Comparison of ENCODE assay signal across 8 cellular contexts in genomic region chr1:84141177-84142003, GRCh38. TPM values are rescaled to one million over a fixed set of nuclear protein-coding genes. Genes with fewer than 3 reads are reported as not detected.
DNase-seq lines count a peak whose midpoint lies in the region; ATAC-seq lines count a peak whose summit lies in the region.

No MANE protein-coding gene starts in this region.

- DNase-seq in DMS53 (lab: John Stamatoyannopoulos, UW), result peak; percentile 58
- no peak for DNase-seq in DMS53 treated with DMSO at 0.1 percent for 48 hours (lab: John Stamatoyannopoulos, UW; ENCODE audit: unreplicated experiment)
- peak; percentile 17 for DNase-seq in NCI-H2196 treated with DMSO at 0.1 percent for 48 hours (lab: John Stamatoyannopoulos, UW; ENCODE audit: unreplicated experiment)
- peak; percentile 5 to 32 for DNase-seq in dermis microvascular lymphatic vessel endothelial cell (ENCODE audit: low read depth in 2 of 2)
- DNase-seq in renal cortical epithelial cell (ENCODE audit: low read depth), result peak; percentile 54
- DNase-seq in activated CD4-positive, alpha-beta T cell treated with anti-CD3 and anti-CD28 coated beads, Interleukin-2, amount 50 U/mL, for 1 hour, result no peak

- ATAC-seq in GM21367 (IDR thresholded peaks at IDR 0.05; ENCODE audit: unreplicated experiment) (no peak), GM18867 (IDR thresholded peaks at IDR 0.05; ENCODE audit: unreplicated experiment) (no peak)

RNA-seq across cellular contexts. Expression of gene PRKACB, which starts 2.7 kb away (rescaled TPM):
- total RNA-seq in dermis microvascular lymphatic vessel endothelial cell, result 10.0 and 14.6 TPM in 2 replicates
- 11.6 and 33.1 TPM in 2 replicates for total RNA-seq in renal cortical epithelial cell

Comparison
In these comparisons a context has a peak if more than half of its experiments do, and no peak if none do; other contexts are left out.
1. DNase-seq: peak in DMS53 (single experiment), NCI-H2196 treated with DMSO at 0.1 percent for 48 hours (single experiment), dermis microvascular lymphatic vessel endothelial cell (2 of 2) and renal cortical epithelial cell (single experiment); none in DMS53 treated with DMSO at 0.1 percent for 48 hours (single experiment) and activated CD4-positive, alpha-beta T cell treated with anti-CD3 and anti-CD28 coated beads, Interleukin-2, amount 50 U/mL, for 1 hour (single experiment).